18 cellular contexts compared by ENCODE assay signal in the genomic region with DNA sequence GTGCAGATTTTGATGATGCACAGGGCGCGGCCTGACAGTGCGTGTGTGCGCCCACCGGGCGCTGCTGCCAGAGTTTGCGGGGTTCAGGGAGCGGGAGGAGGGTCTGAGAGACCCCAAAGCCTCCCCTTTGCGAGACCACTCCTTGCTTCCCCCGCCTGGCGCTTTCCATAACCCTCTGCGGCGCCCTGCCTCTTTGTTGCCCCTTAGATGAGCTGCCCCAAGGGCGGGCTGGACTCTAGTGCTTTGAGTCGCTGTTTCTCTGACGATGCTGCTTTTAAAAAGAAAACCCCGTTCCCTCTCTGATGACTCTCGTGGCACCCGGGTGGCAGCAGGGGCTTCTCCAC. TPM values are rescaled to one million over a fixed set of nuclear protein-coding genes. Genes with fewer than 3 reads are reported as not detected.
"Had no signal": no experiment of that assay in that cellular context is flagged by ENCODE, and none has a peak within 500 bp of the region (broad histone marks: within the 10 kb centered on the region; RNA-seq: fewer than 3 reads in every experiment).

No MANE protein-coding gene starts in this region.

- H3K27ac Mint-ChIP-seq: activated T-cell treated with anti-CD3 and anti-CD28 coated beads, Interleukin-2, amount 50 U/mL, for 24 hours; stimulated activated effector memory CD8-positive, alpha-beta T cell treated with anti-CD3 and anti-CD28 coated beads, Interleukin-12 subunit alpha, Interleukin-12 subunit beta, amount 100 ng/mL, for 72 hours had no signal

- DNase-seq: activated CD4-positive, alpha-beta T cell treated with anti-CD3 and anti-CD28 coated beads, Interleukin-2, amount 50 U/mL, for 48 hours; activated CD8-positive, alpha-beta memory T cell treated with anti-CD3 and anti-CD28 coated beads, Interleukin-2, amount 10 ng/mL, durations not matched to agents 7 days and 5 days; activated effector memory CD4-positive, alpha-beta T cell treated with anti-CD3 and anti-CD28 coated beads, Interleukin-2, amount 50 U/mL, for 16 hours; activated T-cell treated with anti-CD3 and anti-CD28 coated beads, Interleukin-2, amount 50 U/mL, for 24 hours; amniotic stem cell; body of pancreas; cortex of kidney; effector memory CD4-positive, alpha-beta T cell; foreskin keratinocyte; immature natural killer cell; ovary; T-helper 1 cell; uterus; WERI-Rb-1 had no signal

- H3K9me3 Mint-ChIP-seq: activated naive CD4-positive, alpha-beta T cell treated with anti-CD3 and anti-CD28 coated beads, Interleukin-2, amount 50 U/mL, for 72 hours; activated T-cell treated with anti-CD3 and anti-CD28 coated beads, Interleukin-2, amount 50 U/mL, for 24 hours; central memory CD8-positive, alpha-beta T cell; neural crest cell; stimulated activated effector memory CD8-positive, alpha-beta T cell treated with anti-CD3 and anti-CD28 coated beads, Interleukin-12 subunit alpha, Interleukin-12 subunit beta, amount 100 ng/mL, for 72 hours had no signal

- ATAC-seq: activated CD8-positive, alpha-beta memory T cell treated with anti-CD3 and anti-CD28 coated beads, Interleukin-2, amount 10 ng/mL, durations not matched to agents 7 days and 5 days; body of pancreas; stimulated activated effector memory CD8-positive, alpha-beta T cell treated with anti-CD3 and anti-CD28 coated beads, Interleukin-12 subunit alpha, Interleukin-12 subunit beta, amount 100 ng/mL, for 72 hours had no signal

- H3K4me3 Mint-ChIP-seq: activated T-cell treated with anti-CD3 and anti-CD28 coated beads, Interleukin-2, amount 50 U/mL, for 24 hours; central memory CD8-positive, alpha-beta T cell; neural crest cell; stimulated activated effector memory CD8-positive, alpha-beta T cell treated with anti-CD3 and anti-CD28 coated beads, Interleukin-12 subunit alpha, Interleukin-12 subunit beta, amount 100 ng/mL, for 72 hours had no signal

- H3K36me3 Mint-ChIP-seq: immature natural killer cell had no signal

RNA-seq across cellular contexts. Expression of gene MSX1, which starts 9.9 kb away (rescaled TPM):
- total RNA-seq: activated naive CD4-positive, alpha-beta T cell treated with anti-CD3 and anti-CD28 coated beads, Interleukin-2, amount 50 U/mL, for 72 hours had no signal
